In the genomic region with DNA sequence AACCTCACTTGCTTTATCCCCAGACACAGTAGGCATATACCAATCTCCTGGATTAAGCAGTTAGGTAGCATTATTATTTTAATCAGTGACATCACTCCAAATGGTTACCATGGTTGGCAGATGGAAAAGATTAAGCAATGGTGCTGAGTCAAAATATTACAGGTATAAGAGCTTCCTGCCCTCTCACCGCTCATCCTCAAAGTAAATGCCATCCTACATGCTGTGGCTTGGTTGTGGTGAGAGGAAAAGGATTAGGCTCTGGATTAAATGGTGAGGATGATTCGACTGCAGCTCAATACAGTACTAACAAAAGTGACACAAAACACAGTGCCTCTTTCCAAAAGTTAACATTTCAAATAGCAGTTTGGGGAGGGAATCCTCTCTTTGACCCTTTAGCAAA, we compare ENCODE assay signal across 20 cellular contexts.
DNase-seq lines count a peak whose midpoint lies in the region; ATAC-seq and TF ChIP-seq lines count a peak whose summit lies in the region.
"Had no signal": no experiment of that assay in that cellular context is flagged by ENCODE, and none has a peak within 500 bp of the region (broad histone marks: within the 10 kb centered on the region; RNA-seq: fewer than 3 reads in every experiment).

No MANE protein-coding gene starts in this region.

- intact Hi-C loops in PC-3 (cut with micrococcal nuclease) = no loop called here

- H3K36me3 Mint-ChIP-seq in neural progenitor cell = peaks cover 5% of the 10 kb centered on the region

- no peaks in the 10 kb centered on the region for H3K9me2 ChIP-seq in PC-3 (replicated peaks; ENCODE audit: low read length)

- H3K4me3 Mint-ChIP-seq in neural progenitor cell = no peak overlapping the region

- H3K9ac ChIP-seq in PC-3 (ENCODE audit: low read length) (no peak overlapping the region), neural progenitor cell (no peak overlapping the region)

- H3K27me3 ChIP-seq in PC-3 (ENCODE audit: low read length) = no peaks in the 10 kb centered on the region
- H3K27me3 ChIP-seq in neural progenitor cell = no peaks in the 10 kb centered on the region
- H3K27me3 ChIP-seq: BE2C had no signal

- H3F3A ChIP-seq in PC-3 (ENCODE audit: low read length, unreplicated experiment) (no peaks in the 10 kb centered on the region), neural progenitor cell (ENCODE audit: low read depth) (peaks cover 10% of the 10 kb centered on the region)

- H3K9me3 Mint-ChIP-seq in neural progenitor cell = peaks cover 15% of the 10 kb centered on the region

- CTCF ChIA-PET in PC-3 (lab: Charles Lee) = no interaction called here

- DNase-seq in M059J (ENCODE audit: low read depth) (peak; percentile 24), PC-3 (peak; percentile 47), epithelial cell of esophagus (ENCODE audit: low read depth) (peak; percentile 96), neural progenitor cell (ENCODE audit: low spot score) (no peak), COR-L47 (lab: John Stamatoyannopoulos, UW) (no peak)
- no peak for DNase-seq in stimulated activated CD4-positive, alpha-beta T cell treated with anti-CD3 and anti-CD28 coated beads, Interleukin-4, amount 100 ng/mL, for 1 hour
- DNase-seq: BE2C, DMS 273 treated with DMSO at 0.1 percent for 48 hours, DMS79 treated with DMSO at 0.1 percent for 48 hours, NCI-H1092, NCI-H1436, NCI-H1930, NCI-H774, OCI-M1, SHP77 treated with DMSO at 0.1 percent for 48 hours had no signal

- TF ChIP-seq CTCF in PC-3 (conservative IDR thresholded peaks at IDR 0.05; ENCODE audit: low read depth, low read length) (no peak), epithelial cell of esophagus (IDR thresholded peaks at IDR 0.05; ENCODE audit: insufficient read depth, low read depth, low read length, missing control alignments) (no peak), neural progenitor cell (IDR thresholded peaks at IDR 0.05) (no peak)

- H3K79me2 ChIP-seq in PC-3 (ENCODE audit: low read length) (no peaks in the 10 kb centered on the region), neural progenitor cell (ENCODE audit: low read depth) (no peaks in the 10 kb centered on the region)

- no peak overlapping the region for H3K4me3 ChIP-seq in PC-3 (ENCODE audit: low read length)
- no peak overlapping the region for H3K4me3 ChIP-seq in epithelial cell of esophagus (ENCODE audit: low read length)
- H3K4me3 ChIP-seq in neural progenitor cell = no peak overlapping the region
- H3K4me3 ChIP-seq: GM12878, K562, SK-N-MC had no signal

- H3K27ac ChIP-seq in PC-3 (ENCODE audit: low read length) (no peak overlapping the region), neural progenitor cell (no peak overlapping the region)
- H3K27ac ChIP-seq: SK-N-MC had no signal

- H3K27me3 Mint-ChIP-seq in neural progenitor cell (ENCODE audit: insufficient read depth, low read depth) = peaks cover 14% of the 10 kb centered on the region

- POLR2A ChIA-PET in PC-3 (lab: Charles Lee; ENCODE audit: unreplicated experiment) = no interaction called here

- no peaks in the 10 kb centered on the region for H4K20me1 ChIP-seq in PC-3 (ENCODE audit: low read length)
- no peaks in the 10 kb centered on the region for H4K20me1 ChIP-seq in neural progenitor cell (ENCODE audit: low read depth)

- peak overlapping the region; percentile 90 for H3K27ac Mint-ChIP-seq in neural progenitor cell

- ATAC-seq in PC-3 (no peak), HG02642 (IDR thresholded peaks at IDR 0.05; ENCODE audit: poor library complexity, unreplicated experiment) (no peak)
- ATAC-seq: GM12878, HepG2, K562 had no signal

- H3K9me3 ChIP-seq in PC-3 (ENCODE audit: low read length) (no peaks in the 10 kb centered on the region), neural progenitor cell (ENCODE audit: low read depth) (no peaks in the 10 kb centered on the region)
- H3K9me3 ChIP-seq: BE2C had no signal

- peaks cover 46% of the 10 kb centered on the region for H3K4me1 Mint-ChIP-seq in neural progenitor cell

- no TSS peak for BruUV-seq in PC-3 (replicated peaks; lab: Mats Ljungman, UMichigan)

- H2AFZ ChIP-seq in PC-3 (ENCODE audit: low read length) (no peak overlapping the region), neural progenitor cell (replicated peaks) (no peak overlapping the region)

- H3K36me3 ChIP-seq in PC-3 (ENCODE audit: low read depth, low read length) (no peaks in the 10 kb centered on the region), neural progenitor cell (no peaks in the 10 kb centered on the region)
- H3K36me3 ChIP-seq: BE2C had no signal

- H3K4me2 ChIP-seq in PC-3 (ENCODE audit: low read length) (no peak overlapping the region), neural progenitor cell (peak overlapping the region; percentile 13)

- H3K4me1 ChIP-seq in PC-3 (ENCODE audit: insufficient read depth, low read length) (peaks cover 7% of the 10 kb centered on the region; the same call in 1 of the 2 replicates), neural progenitor cell (peaks cover 30% of the 10 kb centered on the region)
- H3K4me1 ChIP-seq: BE2C had no signal

Comparison
In these comparisons a context has a peak if more than half of its experiments do, and no peak if none do; other contexts are left out.
1. DNase-seq: peak in M059J (single experiment), PC-3 (single experiment) and epithelial cell of esophagus (single experiment); none in neural progenitor cell (single experiment), stimulated activated CD4-positive, alpha-beta T cell treated with anti-CD3 and anti-CD28 coated beads, Interleukin-4, amount 100 ng/mL, for 1 hour (single experiment) and COR-L47 (single experiment).